In genomic region chr1:19133360-19133759, GRCh38 we compare ENCODE assay signal across 28 cellular contexts.
"Had no signal": no experiment of that assay in that cellular context is flagged by ENCODE, and none has a peak within 500 bp of the region (broad histone marks: within the 10 kb centered on the region; RNA-seq: fewer than 3 reads in every experiment).

No MANE protein-coding gene starts in this region.

- H3K4me3 ChIP-seq: neural progenitor cell, ovary, psoas muscle, skin epidermis, smooth muscle cell, spleen, stomach, thoracic aorta, thyroid gland, tibial nerve, upper lobe of left lung, vagina had no signal

- FAIRE-seq: urothelium cell line had no signal

- H3K27me3 Mint-ChIP-seq: progenitor cell of endocrine pancreas; stimulated activated naive B cell treated with anti-CD40 and anti-IgM and Interleukin-4, amounts not matched to agents 10 μg/mL and 1 μg/mL and 100 μg/mL, for 72 hours; stimulated activated naive CD8-positive, alpha-beta T cell treated with anti-CD3 and anti-CD28 coated beads, Interleukin-15, Interleukin-2, amounts not matched to agents 100 ng/mL and 50 ng/mL, for 24 hours had no signal

- H3K9me3 ChIP-seq: thoracic aorta, thyroid gland, vagina had no signal

- H3K27ac ChIP-seq: neural progenitor cell, ovary, parathyroid adenoma, psoas muscle, skin epidermis, spleen, stomach, thoracic aorta, thyroid gland, tibial nerve, upper lobe of left lung, vagina had no signal

- H3K4me3 Mint-ChIP-seq: natural killer cell; nephron; neural progenitor cell; stimulated activated effector memory CD8-positive, alpha-beta T cell treated with anti-CD3 and anti-CD28 coated beads, Interleukin-12 subunit alpha, Interleukin-12 subunit beta, amount 100 ng/mL, for 72 hours; stimulated activated naive B cell treated with anti-CD40 and anti-IgM and Interleukin-4, amounts not matched to agents 10 μg/mL and 1 μg/mL and 100 μg/mL, for 72 hours; stimulated activated naive CD8-positive, alpha-beta T cell treated with anti-CD3 and anti-CD28 coated beads, Interleukin-15, Interleukin-2, amounts not matched to agents 100 ng/mL and 50 ng/mL, for 24 hours had no signal

- H3K27ac Mint-ChIP-seq: natural killer cell; nephron; neural progenitor cell; stimulated activated effector memory CD8-positive, alpha-beta T cell treated with anti-CD3 and anti-CD28 coated beads, Interleukin-12 subunit alpha, Interleukin-12 subunit beta, amount 100 ng/mL, for 72 hours; stimulated activated naive B cell treated with anti-CD40 and anti-IgM and Interleukin-4, amounts not matched to agents 10 μg/mL and 1 μg/mL and 100 μg/mL, for 72 hours; stimulated activated naive CD8-positive, alpha-beta T cell treated with anti-CD3 and anti-CD28 coated beads, Interleukin-15, Interleukin-2, amounts not matched to agents 100 ng/mL and 50 ng/mL, for 24 hours had no signal

- H3K36me3 ChIP-seq: ovary had no signal

- DNase-seq: natural killer cell; occipital lobe; ovary; posterior cingulate gyrus; psoas muscle; right cardiac atrium; spleen; stimulated activated CD4-positive, alpha-beta T cell treated with anti-CD3 and anti-CD28 coated beads, Interleukin-12 subunit alpha, Interleukin-12 subunit beta, amount 100 ng/mL, for 4 hours; stimulated activated CD4-positive, alpha-beta T cell treated with anti-CD3 and anti-CD28 coated beads, Interleukin-1b, Interleukin-23, amount 100 ng/mL, for 48 hours; stimulated activated CD4-positive, alpha-beta T cell treated with anti-CD3 and anti-CD28 coated beads, Interleukin-4, amount 100 ng/mL, for 24 hours; stimulated activated naive B cell treated with anti-CD40 and anti-IgM and Interleukin-4, amounts not matched to agents 10 μg/mL and 1 μg/mL and 100 μg/mL, for 72 hours; stimulated activated naive CD4-positive, alpha-beta T cell treated with Interleukin-2 at 50 U/mL for 16 hours; stomach; thyroid gland; trophoblast cell; upper lobe of left lung had no signal

- H3K9me3 Mint-ChIP-seq: stimulated activated effector memory CD8-positive, alpha-beta T cell treated with anti-CD3 and anti-CD28 coated beads, Interleukin-12 subunit alpha, Interleukin-12 subunit beta, amount 100 ng/mL, for 72 hours; stimulated activated naive B cell treated with anti-CD40 and anti-IgM and Interleukin-4, amounts not matched to agents 10 μg/mL and 1 μg/mL and 100 μg/mL, for 72 hours had no signal

- H3K4me1 Mint-ChIP-seq: natural killer cell; nephron; neural progenitor cell; stimulated activated naive B cell treated with anti-CD40 and anti-IgM and Interleukin-4, amounts not matched to agents 10 μg/mL and 1 μg/mL and 100 μg/mL, for 72 hours had no signal

- H3K4me1 ChIP-seq: neural progenitor cell, parathyroid adenoma, psoas muscle, thyroid gland, tibial nerve, upper lobe of left lung, vagina had no signal
